ENCODE assay signal across 17 cellular contexts in the genomic region with DNA sequence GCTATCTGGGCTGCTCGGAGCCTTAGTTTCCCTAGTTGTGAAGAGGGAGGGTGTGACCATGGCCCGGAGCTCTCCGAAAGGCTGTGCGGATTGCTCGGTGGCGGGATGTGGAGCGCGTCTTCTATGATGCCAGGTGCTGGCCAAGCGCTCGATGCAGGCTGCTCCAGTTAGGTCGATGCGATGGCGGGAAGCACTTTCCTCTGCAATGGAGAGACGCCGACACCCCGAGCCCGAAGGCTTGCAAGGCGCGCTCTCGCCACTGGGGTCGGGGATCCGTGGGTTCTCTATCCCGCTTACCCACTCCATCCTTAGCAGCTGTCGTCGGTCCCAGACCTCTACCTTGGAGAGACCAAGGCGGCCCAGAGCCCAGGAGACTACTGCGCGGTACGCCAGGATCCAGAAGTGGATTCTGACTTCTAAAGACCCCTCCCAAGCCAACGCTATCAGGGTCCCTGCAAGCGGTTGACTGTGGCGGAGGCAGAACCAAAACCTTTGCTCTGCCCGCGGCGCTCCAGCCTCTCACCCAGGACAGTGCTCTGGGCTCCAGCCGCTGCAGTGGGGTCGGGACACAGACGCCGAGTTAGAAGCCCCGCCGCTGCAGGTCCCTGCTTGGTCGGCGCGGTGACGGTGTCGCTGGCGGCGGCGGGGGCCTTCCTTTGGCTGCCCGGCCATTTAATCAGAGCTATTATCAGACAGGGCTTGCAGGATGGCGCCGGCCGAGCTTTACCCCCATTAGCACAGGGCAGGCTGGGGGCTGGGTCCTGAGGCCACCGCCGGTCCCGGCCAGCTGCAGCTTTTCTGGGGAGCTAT. TPM values are rescaled to one million over a fixed set of nuclear protein-coding genes. Genes with fewer than 3 reads are reported as not detected.
DNase-seq lines count a peak whose midpoint lies in the region; ATAC-seq and TF ChIP-seq lines count a peak whose summit lies in the region.
"Had no signal": no experiment of that assay in that cellular context is flagged by ENCODE, and none has a peak within 500 bp of the region (broad histone marks: within the 10 kb centered on the region; RNA-seq: fewer than 3 reads in every experiment).

No MANE protein-coding gene starts in this region.

- 5 to 19% methylated on average over 56 of the region's 56 CpGs for WGBS in sigmoid colon, 2 donors

- peaks cover 0 to 8% of the 10 kb centered on the region in 2 donors for H3K4me1 Mint-ChIP-seq in natural killer cell

- no peak for DNase-seq in foreskin keratinocyte
- DNase-seq in islet precursor cell, result peak; percentile 78
- peak; percentile 62 for DNase-seq in sigmoid colon
- DNase-seq in putamen (ENCODE audit: low spot score), result no peak
- DNase-seq in natural killer cell, result no peak
- DNase-seq in MG63, result no peak
- no peak for DNase-seq in NCI-H128 (lab: John Stamatoyannopoulos, UW; ENCODE audit: unreplicated experiment)
- DNase-seq: activated CD8-positive, alpha-beta memory T cell treated with anti-CD3 and anti-CD28 coated beads, Interleukin-2, amount 50 U/mL, for 4 hours; activated naive CD4-positive, alpha-beta T cell treated with anti-CD3 and anti-CD28 coated beads, Interleukin-2, amount 50 U/mL, for 16 hours; effector CD8-positive, alpha-beta T cell; kidney glomerular epithelial cell; MM.1S; stimulated activated CD4-positive, alpha-beta T cell treated with anti-CD3 and anti-CD28 coated beads, Interleukin-2, amount 100 ng/mL, for 48 hours; T-helper 2 cell; transverse colon had no signal

- TF ChIP-seq EP300 in sigmoid colon (IDR thresholded peaks at IDR 0.05), result no peak

- H3K27ac Mint-ChIP-seq in natural killer cell, result no peak overlapping the region

- intact Hi-C loops in sigmoid colon (cut with DNase I) (no loop called here), natural killer cell (cut with micrococcal nuclease) (no loop called here)

- ATAC-seq in foreskin keratinocyte, result peak; percentile 30
- no peak for ATAC-seq in natural killer cell

- H3K4me1 ChIP-seq in HUES48 (ENCODE audit: control insufficient read depth, insufficient read depth, low read length) (peaks cover 38% of the 10 kb centered on the region), foreskin keratinocyte (no peaks in the 10 kb centered on the region), sigmoid colon (peaks cover 0 to 21% (median 14%) of the 10 kb centered on the region in 4 donors)
- H3K4me1 ChIP-seq: breast epithelium had no signal

- H3K9ac ChIP-seq in HUES48 (ENCODE audit: low read depth, low read length), result no peak overlapping the region

- no peaks in the 10 kb centered on the region for H3K36me3 ChIP-seq in HUES48 (ENCODE audit: control insufficient read depth, insufficient read depth, low read length)
- no peaks in the 10 kb centered on the region for H3K36me3 ChIP-seq in sigmoid colon
- H3K36me3 ChIP-seq in MG63, result no peaks in the 10 kb centered on the region
- H3K36me3 ChIP-seq: breast epithelium, transverse colon had no signal

- H3K4me3 Mint-ChIP-seq in natural killer cell, result no peak overlapping the region

- H3K27ac ChIP-seq in HUES48 (ENCODE audit: low read depth, low read length) (no peak overlapping the region), foreskin keratinocyte (no peak overlapping the region), sigmoid colon (no peak overlapping the region)
- H3K27ac ChIP-seq: breast epithelium, transverse colon had no signal

- H3K36me3 Mint-ChIP-seq in natural killer cell, result no peaks in the 10 kb centered on the region

- H3K9me3 ChIP-seq in HUES48 (ENCODE audit: control insufficient read depth, insufficient read depth, low read length) (no peaks in the 10 kb centered on the region), sigmoid colon (no peaks in the 10 kb centered on the region), MG63 (no peaks in the 10 kb centered on the region)
- H3K9me3 ChIP-seq: breast epithelium, transverse colon had no signal

- no peaks in the 10 kb centered on the region for H3K9me3 Mint-ChIP-seq in natural killer cell

- H3K27me3 ChIP-seq in HUES48 (ENCODE audit: control insufficient read depth, insufficient read depth, low read length) (peaks cover 89% of the 10 kb centered on the region), foreskin keratinocyte (peaks cover 79% of the 10 kb centered on the region), sigmoid colon (peaks cover 30 to 73% (median 53%) of the 10 kb centered on the region in 3 donors), MG63 (no peaks in the 10 kb centered on the region)

- peaks cover 57 to 78% of the 10 kb centered on the region in 2 donors for H3K27me3 Mint-ChIP-seq in natural killer cell (ENCODE audit: low read depth in 2 of 2)

- TF ChIP-seq CTCF in foreskin keratinocyte (conservative IDR thresholded peaks at IDR 0.05) (no peak), sigmoid colon (IDR thresholded peaks at IDR 0.05) (no peak), natural killer cell (IDR thresholded peaks at IDR 0.05) (no peak)

- H3K4me3 ChIP-seq in HUES48 (ENCODE audit: low read depth, low read length) (peak overlapping the region; percentile 68), sigmoid colon (no peak overlapping the region), MG63 (no peak overlapping the region)
- H3K4me3 ChIP-seq: breast epithelium, transverse colon had no signal

- no peak for TF ChIP-seq POLR2A in sigmoid colon (IDR thresholded peaks at IDR 0.05)

RNA-seq across cellular contexts. Expression of gene TBX20, which starts 7.8 kb away (rescaled TPM):
- total RNA-seq in foreskin keratinocyte (not detected in 2 replicates), sigmoid colon (not detected), natural killer cell (not detected)
- polyA plus RNA-seq in foreskin keratinocyte (not detected in 2 replicates), sigmoid colon (under 1 TPM in 1 of 3 donors, not detected in 2; 0.04 TPM)
- total RNA-seq in MG63 (2014; rRNA removed; shearing (Covaris generic); ENCODE audit: low replicate concordance), result 0.95 and 1.3 TPM in 2 replicates
- total RNA-seq: transverse colon had no signal

Comparison
In these comparisons a context has a peak if more than half of its experiments do, and no peak if none do; other contexts are left out.
1. DNase-seq: peak in islet precursor cell (single experiment) and sigmoid colon (single experiment); none in foreskin keratinocyte (0 of 2), putamen (single experiment), natural killer cell (single experiment), MG63 (single experiment) and NCI-H128 (single experiment).